In genomic region chr19:18849838-18850400, GRCh38 we compare ENCODE assay signal across 11 cellular contexts. TPM values are rescaled to one million over a fixed set of nuclear protein-coding genes. Genes with fewer than 3 reads are reported as not detected.
A peak's percentile ranks its signal among the peaks of the same experiment; 100 is the strongest.
DNase-seq lines count a peak whose midpoint lies in the region; ATAC-seq and TF ChIP-seq lines count a peak whose summit lies in the region.
"Had no signal": no experiment of that assay in that cellular context is flagged by ENCODE, and none has a peak within 500 bp of the region (broad histone marks: within the 10 kb centered on the region; RNA-seq: fewer than 3 reads in every experiment).

No MANE protein-coding gene starts in this region.

- H3K4me3 ChIP-seq in BLaER1: no peak overlapping the region
- no peak overlapping the region for H3K4me3 ChIP-seq in Peyer's patch
- H3K4me3 ChIP-seq in esophagus (ENCODE audit: low read depth in 1 of 2, low read length in 2 of 2): no peak overlapping the region
- H3K4me3 ChIP-seq in prostate gland: no peak overlapping the region
- H3K4me3 ChIP-seq: K562 had no signal

- H3K27ac ChIP-seq in BLaER1 (peak overlapping the region; percentile 32; the same call in 1 of the 2 replicates), Peyer's patch (peak overlapping the region; percentile 46 to 68 (median 64)), esophagus (ENCODE audit: low read depth in 2 of 2, low read length in 1 of 2) (peak overlapping the region; percentile 67 to 68), prostate gland (peak overlapping the region; percentile 75 to 80)

- DNase-seq in Peyer's patch: no peak
- DNase-seq in prostate gland (ENCODE audit: low spot score): no peak
- no peak for DNase-seq in NCI-H446 treated with DMSO at 0.1 percent for 48 hours (lab: John Stamatoyannopoulos, UW)
- DNase-seq in AML-193 (lab: John Stamatoyannopoulos, UW): no peak
- DNase-seq in DMS53 treated with DMSO at 0.1 percent for 48 hours (lab: John Stamatoyannopoulos, UW; ENCODE audit: unreplicated experiment): no peak
- DNase-seq: DMS53, NCI-H526 treated with DMSO at 0.1 percent for 48 hours had no signal

- H3K36me3 ChIP-seq in BLaER1 (peaks cover 86% of the 10 kb centered on the region), Peyer's patch (peaks cover 0 to 65% (median 0%) of the 10 kb centered on the region in 3 donors), esophagus (ENCODE audit: control insufficient read depth in 2 of 2, insufficient read depth in 2 of 2, low read length in 1 of 2) (peaks cover 13 to 59% of the 10 kb centered on the region in 2 donors), prostate gland (peaks cover 5 to 26% of the 10 kb centered on the region in 2 donors)

- TF ChIP-seq POLR2A in Peyer's patch (IDR thresholded peaks at IDR 0.05) (no peak), prostate gland (IDR thresholded peaks at IDR 0.05) (no peak)

- H3K4me2 ChIP-seq in BLaER1: peak overlapping the region; percentile 86

- intact Hi-C loops in prostate gland (cut with DNase I): loop anchor here (5.0 kb wide), 1 partner anchor 388 kb away; no protein-coding TSS in a partner anchor

- H4K20me1 ChIP-seq in BLaER1: peaks cover 98% of the 10 kb centered on the region

- H3K4me1 ChIP-seq in BLaER1 (peaks cover 58% of the 10 kb centered on the region), Peyer's patch (peaks cover 0 to 39% (median 15%) of the 10 kb centered on the region in 4 donors), esophagus (ENCODE audit: control insufficient read depth in 2 of 2, insufficient read depth in 2 of 2, low read length in 1 of 2) (peaks cover 6 to 19% of the 10 kb centered on the region in 2 donors), prostate gland (replicated peaks) (peaks cover 33% of the 10 kb centered on the region)

- no peak for TF ChIP-seq CTCF in Peyer's patch (IDR thresholded peaks at IDR 0.05)
- no peak for TF ChIP-seq CTCF in prostate gland (IDR thresholded peaks at IDR 0.05)

- ATAC-seq in GM21526 (IDR thresholded peaks at IDR 0.05; ENCODE audit: low FRiP score, unreplicated experiment): no peak
- ATAC-seq: K562 had no signal

- WGBS in esophagus, 2 donors: 38 to 46% methylated on average over 16 of the region's 16 CpGs
- WGBS in prostate gland: 31% methylated on average over 16 of the region's 16 CpGs

- H3K9me3 ChIP-seq in BLaER1 (no peaks in the 10 kb centered on the region), Peyer's patch (no peaks in the 10 kb centered on the region), esophagus (ENCODE audit: control insufficient read depth in 2 of 2, insufficient read depth in 1 of 2, low read depth in 1 of 2, low read length in 1 of 2) (no peaks in the 10 kb centered on the region), prostate gland (no peaks in the 10 kb centered on the region)

- H3K9ac ChIP-seq in BLaER1: peak overlapping the region; percentile 51

- H3K27me3 ChIP-seq in BLaER1 (no peaks in the 10 kb centered on the region), Peyer's patch (no peaks in the 10 kb centered on the region), esophagus (ENCODE audit: control insufficient read depth in 1 of 2, insufficient read depth in 2 of 2, low read length in 2 of 2) (no peaks in the 10 kb centered on the region), prostate gland (replicated peaks; ENCODE audit: insufficient read depth) (no peaks in the 10 kb centered on the region)

RNA-seq across cellular contexts. Expression of gene UPF1, which starts 18.2 kb away (rescaled TPM):
- total RNA-seq in Peyer's patch (100 to 1,000 TPM in 3 of 4 donors, 10 to 100 TPM in 1; 63.9 to 157 (median 127) TPM), prostate gland (100 to 1,000 TPM; 105 to 171 TPM)
- 10 to 100 TPM; 28.1 to 41.7 TPM for polyA plus RNA-seq in esophagus

RNA-seq across cellular contexts. Expression of gene CERS1, which starts 46.0 kb away (rescaled TPM):
- not detected for total RNA-seq in Peyer's patch
- polyA plus RNA-seq in esophagus: under 1 TPM; 0.08 to 0.12 TPM
- 10 to 100 TPM in 1 of 2 donors, not detected in 1; 38.7 TPM for total RNA-seq in prostate gland

RNA-seq across cellular contexts. Expression of gene COMP, which starts 58.8 kb away (rescaled TPM):
- total RNA-seq in Peyer's patch (under 1 TPM in 1 of 4 donors, not detected in 3; 0.40 TPM), prostate gland (1 to 10 TPM in 1 of 2 donors, under 1 TPM in 1; 0.09 to 2.0 TPM)
- polyA plus RNA-seq in esophagus: 1 to 10 TPM in 1 of 2 donors, under 1 TPM in 1; 0.71 to 4.0 TPM
- polyA plus RNA-seq: K562 had no signal
